14 cellular contexts compared by ENCODE assay signal in the genomic region with DNA sequence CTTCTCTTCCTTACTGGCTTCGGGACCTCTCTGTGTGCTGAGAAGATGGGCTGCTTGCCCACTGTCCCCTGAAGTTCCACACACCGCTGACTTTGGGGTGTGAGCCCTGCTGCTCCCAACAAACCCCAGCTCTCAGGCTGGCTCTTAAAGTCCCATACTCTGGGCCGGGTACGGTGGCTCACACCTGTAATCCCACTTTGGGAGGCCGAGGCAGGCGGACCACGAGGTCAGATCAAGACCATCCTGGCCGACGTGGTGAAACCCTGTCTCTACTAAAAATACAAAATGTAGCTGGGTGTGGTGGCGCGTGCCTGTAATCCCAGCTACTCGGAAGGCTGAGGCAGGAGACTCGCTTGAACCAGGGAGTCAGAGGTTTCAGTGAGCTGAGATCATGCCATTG. TPM values are rescaled to one million over a fixed set of nuclear protein-coding genes. Genes with fewer than 3 reads are reported as not detected.
DNase-seq lines count a peak whose midpoint lies in the region; ATAC-seq and TF ChIP-seq lines count a peak whose summit lies in the region.
"Had no signal": no experiment of that assay in that cellular context is flagged by ENCODE, and none has a peak within 500 bp of the region (broad histone marks: within the 10 kb centered on the region; RNA-seq: fewer than 3 reads in every experiment).

No MANE protein-coding gene starts in this region.

- no peak for ATAC-seq in activated naive CD4-positive, alpha-beta T cell treated with anti-CD3 and anti-CD28 coated beads, Interleukin-2, amount 50 U/mL, for 72 hours
- no peak for ATAC-seq in HG03439 (IDR thresholded peaks at IDR 0.05; ENCODE audit: unreplicated experiment)

- in situ Hi-C loops in GM13977 (cut with MboI; ENCODE audit: low pct_unique_long_range_greater_than_20kb, low sequenced_read_pairs, unreplicated experiment) = no loop called here

- no peaks in the 10 kb centered on the region for H3K36me3 ChIP-seq in neutrophil

- peaks cover 62% of the 10 kb centered on the region for H3K4me1 Mint-ChIP-seq in T-helper 2 cell treated with Interferon-gamma antibody and Interleukin-4, amounts not matched to agents 5 μg/mL and 100 μg/mL, for 36 hours (ENCODE audit: low read depth)
- H3K4me1 Mint-ChIP-seq in Calu3 (ENCODE audit: low read depth, unreplicated experiment) = peaks cover 51% of the 10 kb centered on the region

- H3K36me3 Mint-ChIP-seq in T-helper 2 cell treated with Interferon-gamma antibody and Interleukin-4, amounts not matched to agents 5 μg/mL and 100 μg/mL, for 36 hours (ENCODE audit: low read depth) = no peaks in the 10 kb centered on the region
- H3K36me3 Mint-ChIP-seq in Calu3 (ENCODE audit: insufficient read depth, unreplicated experiment) = peaks cover 36% of the 10 kb centered on the region
- peaks cover 4 to 11% of the 10 kb centered on the region in 2 donors for H3K36me3 Mint-ChIP-seq in activated naive CD4-positive, alpha-beta T cell treated with anti-CD3 and anti-CD28 coated beads, Interleukin-2, amount 50 U/mL, for 72 hours

- H3K27me3 Mint-ChIP-seq in T-helper 2 cell treated with Interferon-gamma antibody and Interleukin-4, amounts not matched to agents 5 μg/mL and 100 μg/mL, for 36 hours (ENCODE audit: low read depth) = no peaks in the 10 kb centered on the region
- H3K27me3 Mint-ChIP-seq in Calu3 (ENCODE audit: unreplicated experiment) = peaks cover 7% of the 10 kb centered on the region

- no peaks in the 10 kb centered on the region for H3K9me3 Mint-ChIP-seq in T-helper 2 cell treated with Interferon-gamma antibody and Interleukin-4, amounts not matched to agents 5 μg/mL and 100 μg/mL, for 36 hours
- no peaks in the 10 kb centered on the region for H3K9me3 Mint-ChIP-seq in Calu3 (ENCODE audit: low read depth, unreplicated experiment)
- H3K9me3 Mint-ChIP-seq in activated naive CD4-positive, alpha-beta T cell treated with anti-CD3 and anti-CD28 coated beads, Interleukin-2, amount 50 U/mL, for 72 hours = no peaks in the 10 kb centered on the region

- DNase-seq in T-helper 2 cell treated with Interferon-gamma antibody and Interleukin-4, amounts not matched to agents 5 μg/mL and 100 μg/mL, for 36 hours (ENCODE audit: low spot score) = no peak
- DNase-seq in T-helper 2 cell (no peak), Calu3 (no peak), dorsolateral prefrontal cortex (no peak), GM13977 (ENCODE audit: low spot score) (no peak)
- DNase-seq in activated naive CD4-positive, alpha-beta T cell treated with anti-CD3 and anti-CD28 coated beads, Interleukin-2, amount 50 U/mL, for 72 hours (ENCODE audit: low spot score in 2 of 2) = no peak
- DNase-seq: cerebellar nuclear complex, NCI-H1417 treated with DMSO at 0.1 percent for 48 hours had no signal

- no peak overlapping the region for H3K4me3 ChIP-seq in neutrophil (ENCODE audit: low read depth in 1 of 2, low read length in 1 of 2)
- no peak overlapping the region for H3K4me3 ChIP-seq in dorsolateral prefrontal cortex
- H3K4me3 ChIP-seq: GM12878 had no signal

- CTCF ChIA-PET in Calu3 (lab: Charles Lee) = interaction anchor here (1.2 kb wide), 2 partner anchors 9 to 18 kb away, joined by 3 to 4 read pairs; no protein-coding TSS in a partner anchor

- no peaks in the 10 kb centered on the region for H3K9me3 ChIP-seq in neutrophil

- H3K4me1 ChIP-seq in neutrophil (ENCODE audit: control insufficient read depth in 1 of 2, insufficient read depth in 1 of 2, low read depth in 1 of 2, low read length in 1 of 2) = peaks cover 53 to 54% of the 10 kb centered on the region in 2 experiments

- peak overlapping the region; percentile 100 for H3K27ac Mint-ChIP-seq in T-helper 2 cell treated with Interferon-gamma antibody and Interleukin-4, amounts not matched to agents 5 μg/mL and 100 μg/mL, for 36 hours
- peak overlapping the region; percentile 45 for H3K27ac Mint-ChIP-seq in Calu3 (ENCODE audit: unreplicated experiment)
- H3K27ac Mint-ChIP-seq in activated naive CD4-positive, alpha-beta T cell treated with anti-CD3 and anti-CD28 coated beads, Interleukin-2, amount 50 U/mL, for 72 hours = peak overlapping the region; percentile 100

- H3K27me3 ChIP-seq in neutrophil (peaks cover 47% of the 10 kb centered on the region), dorsolateral prefrontal cortex (no peaks in the 10 kb centered on the region)

- TF ChIP-seq CTCF in Calu3 (IDR thresholded peaks at IDR 0.05; ENCODE audit: unreplicated experiment) (no peak), neutrophil (IDR thresholded peaks at IDR 0.05) (no peak), dorsolateral prefrontal cortex (IDR thresholded peaks at IDR 0.05 in 54 of 56, conservative IDR thresholded peaks at IDR 0.05 in 2 of 56; ENCODE audit: low read depth in 1 of 56, partially characterized antibody in 56 of 56) (no peak), GM13977 (IDR thresholded peaks at IDR 0.05; ENCODE audit: extremely low read depth, insufficient read depth, missing control alignments) (no peak)

- H3K27ac ChIP-seq in neutrophil (peak overlapping the region; percentile 99), dorsolateral prefrontal cortex (no peak overlapping the region)

- no TSS peak for BruUV-seq in Calu3 (replicated peaks; lab: Mats Ljungman, UMichigan)

- intact Hi-C loops in Calu3 (cut with micrococcal nuclease; ENCODE audit: unreplicated experiment) = no loop called here
- intact Hi-C loops in dorsolateral prefrontal cortex (cut with DNase I) = loop anchor here in 1 of 2 donors (5.0 kb wide), 1 partner anchor 58 kb away; no protein-coding TSS in a partner anchor

- peak overlapping the region; percentile 97 for H3K4me3 Mint-ChIP-seq in T-helper 2 cell treated with Interferon-gamma antibody and Interleukin-4, amounts not matched to agents 5 μg/mL and 100 μg/mL, for 36 hours
- peak overlapping the region; percentile 26 for H3K4me3 Mint-ChIP-seq in Calu3 (ENCODE audit: low read depth, unreplicated experiment)

RNA-seq across cellular contexts. Expression of a gene that starts 17.2 kb away (rescaled TPM):
- total RNA-seq in Calu3 (2022) (0.34 TPM in 1 of 2 replicates, not detected in the other), dorsolateral prefrontal cortex (1 to 10 TPM in 24 of 120 experiments, under 1 TPM in 50, not detected in 46; 0.24 to 2.2 (median 0.71) TPM)
- total RNA-seq in activated naive CD4-positive, alpha-beta T cell treated with anti-CD3 and anti-CD28 coated beads, Interleukin-2, amount 50 U/mL, for 72 hours = 100 to 1,000 TPM; 620 to 646 TPM

RNA-seq across cellular contexts. Expression of a gene that starts 26.7 kb away (rescaled TPM):
- 157 and 160 TPM in 2 replicates for total RNA-seq in Calu3 (2022)
- total RNA-seq in activated naive CD4-positive, alpha-beta T cell treated with anti-CD3 and anti-CD28 coated beads, Interleukin-2, amount 50 U/mL, for 72 hours = 100 to 1,000 TPM; 130 to 171 TPM
- total RNA-seq in dorsolateral prefrontal cortex = 100 to 1,000 TPM in 117 of 120 experiments, 10 to 100 TPM in 3; 96.2 to 160 (median 125) TPM

RNA-seq across cellular contexts. Expression of a gene that starts 33.3 kb away (rescaled TPM):
- total RNA-seq in Calu3 (2022) = 10.4 and 13.4 TPM in 2 replicates
- total RNA-seq in activated naive CD4-positive, alpha-beta T cell treated with anti-CD3 and anti-CD28 coated beads, Interleukin-2, amount 50 U/mL, for 72 hours = 10 to 100 TPM in 1 of 2 donors, 1 to 10 TPM in 1; 2.3 to 13.7 TPM
- total RNA-seq in dorsolateral prefrontal cortex = 10 to 100 TPM in 3 of 120 experiments, 1 to 10 TPM in 85, under 1 TPM in 30, not detected in 2; 0.33 to 16.8 (median 1.9) TPM
- total RNA-seq: GM12878 had no signal

RNA-seq across cellular contexts. Expression of a gene that starts 58.8 kb away (rescaled TPM):
- not detected in 2 replicates for total RNA-seq in Calu3 (2022)
- under 1 TPM; 0.18 to 0.41 TPM for total RNA-seq in activated naive CD4-positive, alpha-beta T cell treated with anti-CD3 and anti-CD28 coated beads, Interleukin-2, amount 50 U/mL, for 72 hours
- not detected for total RNA-seq in dorsolateral prefrontal cortex
- total RNA-seq: left colon, mononuclear cell, ureter had no signal

Comparison
In these comparisons a context has a peak if more than half of its experiments do, and no peak if none do; other contexts are left out.
1. H3K27ac Mint-ChIP-seq: peak in every context shown above with its lines; median percentile 100 in T-helper 2 cell treated with Interferon-gamma antibody and Interleukin-4, amounts not matched to agents 5 μg/mL and 100 μg/mL, for 36 hours; 100 in activated naive CD4-positive, alpha-beta T cell treated with anti-CD3 and anti-CD28 coated beads, Interleukin-2, amount 50 U/mL, for 72 hours; 45 in Calu3.
2. RNA of a gene that starts 17.2 kb away (total RNA-seq): 620 to 646 TPM in activated naive CD4-positive, alpha-beta T cell treated with anti-CD3 and anti-CD28 coated beads, Interleukin-2, amount 50 U/mL, for 72 hours; 0.24 to 2.2 TPM in dorsolateral prefrontal cortex and 0.34 TPM in Calu3; every median in the first group is over 100 times any median in the second.